27 cellular contexts compared by ENCODE assay signal in the genomic region with DNA sequence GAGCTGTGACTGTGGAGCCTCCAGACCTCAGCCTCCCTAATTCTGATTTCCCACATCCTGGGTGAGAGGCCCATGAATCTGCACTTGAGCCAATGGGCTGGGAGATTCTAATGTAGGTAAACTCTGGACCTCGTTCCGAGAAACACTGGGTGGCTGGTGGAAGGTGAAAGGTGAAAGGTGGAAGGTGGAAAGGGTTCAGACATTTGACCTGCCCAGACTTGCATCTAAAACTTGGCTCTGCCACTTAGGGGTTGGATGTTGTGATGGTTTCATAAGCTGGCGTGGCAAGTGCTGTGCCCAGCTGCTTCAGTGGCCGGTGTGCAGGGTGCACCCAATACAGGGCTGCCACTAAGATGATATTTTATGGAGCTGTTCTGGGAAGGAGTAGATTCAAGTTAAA. TPM values are rescaled to one million over a fixed set of nuclear protein-coding genes. Genes with fewer than 3 reads are reported as not detected.
DNase-seq lines count a peak whose midpoint lies in the region; ATAC-seq, FAIRE-seq and TF ChIP-seq lines count a peak whose summit lies in the region.
"Had no signal": no experiment of that assay in that cellular context is flagged by ENCODE, and none has a peak within 500 bp of the region (broad histone marks: within the 10 kb centered on the region; RNA-seq: fewer than 3 reads in every experiment).

No MANE protein-coding gene starts in this region.

- H3K27ac Mint-ChIP-seq in dendritic cell treated with granulocyte-macrophage colony-stimulating factor and Interleukin-4, amounts not matched to agents 40 ng/mL and 50 ng/mL, for 4 days = peak overlapping the region; percentile 37
- H3K27ac Mint-ChIP-seq: B cell; CD4-positive, alpha-beta T cell; CD8-positive, alpha-beta T cell had no signal

- H3K4me1 ChIP-seq in liver (ENCODE audit: control insufficient read depth in 4 of 4, insufficient read depth in 4 of 4, low read length in 3 of 4) (peaks cover 5 to 50% (median 32%) of the 10 kb centered on the region in 4 donors), HepG2 (ENCODE audit: insufficient read depth, low read length) (no peaks in the 10 kb centered on the region), right lobe of liver (peaks cover 0 to 49% (median 15%) of the 10 kb centered on the region in 4 donors)
- H3K4me1 ChIP-seq: Caco-2 had no signal

- no peaks in the 10 kb centered on the region for H3K27me3 ChIP-seq in liver (ENCODE audit: control insufficient read depth in 4 of 4, insufficient read depth in 4 of 4, low read length in 3 of 4)
- H3K27me3 ChIP-seq in HepG2 (ENCODE audit: control insufficient read depth in 1 of 2, insufficient read depth in 2 of 2, low read length in 2 of 2) = peaks cover 8 to 21% of the 10 kb centered on the region in 2 experiments; a peak in 4 of 5 replicates
- no peaks in the 10 kb centered on the region for H3K27me3 ChIP-seq in right lobe of liver
- H3K27me3 ChIP-seq: BLaER1 treated with 17β-estradiol and CSF1 and Interleukin-3, amounts not matched to agents 10 nM and 100 nM had no signal

- H3K9ac ChIP-seq in liver (ENCODE audit: low read depth in 1 of 2, low read length in 2 of 2) (no peak overlapping the region), HepG2 (ENCODE audit: insufficient read depth, low read depth, low read length) (no peak overlapping the region)
- H3K9ac ChIP-seq: BLaER1 treated with 17β-estradiol and CSF1 and Interleukin-3, amounts not matched to agents 10 nM and 100 nM had no signal

- TF ChIP-seq EP300 in HepG2 (IDR thresholded peaks at IDR 0.05; ENCODE audit: low read depth in 2 of 2, low read length in 2 of 2) (no peak), HepG2 (CRISPR knock-in tag; IDR thresholded peaks at IDR 0.05; ENCODE audit: borderline replicate concordance) (no peak)

- no peak for FAIRE-seq in HepG2 (lab: Jason Lieb, UNC)
- FAIRE-seq: A549, GM12878, GM12892, GM18507 had no signal

- H3K27ac ChIP-seq in liver (ENCODE audit: low read depth in 1 of 2, low read length in 2 of 2) (peak overlapping the region; percentile 10 to 39), HepG2 (ENCODE audit: extremely low read length, insufficient read depth, low read length) (no peak overlapping the region), right lobe of liver (peak overlapping the region in 2 of 3 donors; percentile 7 to 69)
- H3K27ac ChIP-seq: 22Rv1; A549; BLaER1 treated with 17β-estradiol and CSF1 and Interleukin-3, amounts not matched to agents 10 nM and 100 nM; C4-2B had no signal

- POLR2A ChIA-PET in HepG2 (lab: Yijun Ruan, JAX) = no interaction called here

- H3K27me3 Mint-ChIP-seq in dendritic cell treated with granulocyte-macrophage colony-stimulating factor and Interleukin-4, amounts not matched to agents 40 ng/mL and 50 ng/mL, for 4 days = no peaks in the 10 kb centered on the region
- H3K27me3 Mint-ChIP-seq: B cell had no signal

- H3K9me3 ChIP-seq in liver (ENCODE audit: control insufficient read depth in 4 of 4, low read length in 3 of 4) (no peaks in the 10 kb centered on the region), HepG2 (ENCODE audit: low read length) (no peaks in the 10 kb centered on the region), right lobe of liver (no peaks in the 10 kb centered on the region)
- H3K9me3 ChIP-seq: A549, Caco-2 had no signal

- no peak overlapping the region for H3K4me3 Mint-ChIP-seq in dendritic cell treated with granulocyte-macrophage colony-stimulating factor and Interleukin-4, amounts not matched to agents 40 ng/mL and 50 ng/mL, for 4 days
- H3K4me3 Mint-ChIP-seq: B cell; CD4-positive, alpha-beta T cell; CD8-positive, alpha-beta T cell had no signal

- H3K4me1 Mint-ChIP-seq in dendritic cell treated with granulocyte-macrophage colony-stimulating factor and Interleukin-4, amounts not matched to agents 40 ng/mL and 50 ng/mL, for 4 days (ENCODE audit: low read depth) = peaks cover 45% of the 10 kb centered on the region

- BruUV-seq in HepG2 (replicated peaks; lab: Mats Ljungman, UMichigan) = no TSS peak

- H4K20me1 ChIP-seq in HepG2 (ENCODE audit: insufficient read depth, low read length) = no peaks in the 10 kb centered on the region
- H4K20me1 ChIP-seq: BLaER1 treated with 17β-estradiol and CSF1 and Interleukin-3, amounts not matched to agents 10 nM and 100 nM had no signal

- no peak overlapping the region for H2AFZ ChIP-seq in HepG2 (ENCODE audit: low read length)

- in situ Hi-C loops in HepG2 (cut with HindIII; ENCODE audit: extremely low pct_ligation_motif_present, low pct_unique_long_range_greater_than_20kb) = no loop called here

- no peak for TF ChIP-seq CTCF in liver (IDR thresholded peaks at IDR 0.05; ENCODE audit: low read depth, low read length, missing input control)
- no peak for TF ChIP-seq CTCF in HepG2 (CRISPR knock-in tag; IDR thresholded peaks at IDR 0.05)
- TF ChIP-seq CTCF in right lobe of liver (IDR thresholded peaks at IDR 0.05) = no peak

- TF ChIP-seq POLR2A in HepG2 (IDR thresholded peaks at IDR 0.05; ENCODE audit: insufficient read depth in 1 of 2, low read depth in 2 of 2, low read length in 2 of 2) = no peak
- TF ChIP-seq POLR2A in right lobe of liver (IDR thresholded peaks at IDR 0.05) = no peak

- H3K36me3 ChIP-seq in liver (ENCODE audit: control insufficient read depth in 4 of 4, insufficient read depth in 3 of 4, low read depth in 1 of 4, low read length in 3 of 4) (peaks cover 0 to 6% (median 0%) of the 10 kb centered on the region in 4 donors), HepG2 (replicated peaks in 1 of 2; ENCODE audit: control insufficient read depth in 1 of 2, insufficient read depth in 2 of 2, low read length in 2 of 2) (no peaks in the 10 kb centered on the region), right lobe of liver (peaks cover 0 to 4% (median 1%) of the 10 kb centered on the region in 4 donors)
- H3K36me3 ChIP-seq: BLaER1 treated with 17β-estradiol and CSF1 and Interleukin-3, amounts not matched to agents 10 nM and 100 nM had no signal

- intact Hi-C loops in HepG2 (cut with micrococcal nuclease; ENCODE audit: unreplicated experiment) (no loop called here), right lobe of liver (cut with DNase I) (no loop called here)
- intact Hi-C loops in dendritic cell treated with granulocyte-macrophage colony-stimulating factor and Interleukin-4, amounts not matched to agents 40 ng/mL and 50 ng/mL, for 4 days (cut with micrococcal nuclease) = no loop called here

- 34% methylated on average over 4 of the region's 4 CpGs for whole genome bisulfite sequencing in liver
- WGBS in HepG2 (ENCODE audit: low lambda C conversion rate) = 8% methylated on average over 4 of the region's 4 CpGs
- WGBS in right lobe of liver (ENCODE audit: insufficient coverage, low coverage, low lambda C conversion rate, missing lambda C conversion rate) = 26% methylated on average over 4 of the region's 4 CpGs

- no peak overlapping the region for H3K4me2 ChIP-seq in HepG2 (ENCODE audit: low read depth, low read length)
- H3K4me2 ChIP-seq: A549 had no signal

- peaks cover 97% of the 10 kb centered on the region for H3K36me3 Mint-ChIP-seq in dendritic cell treated with granulocyte-macrophage colony-stimulating factor and Interleukin-4, amounts not matched to agents 40 ng/mL and 50 ng/mL, for 4 days (ENCODE audit: low read depth)
- H3K36me3 Mint-ChIP-seq: CD8-positive, alpha-beta T cell had no signal

- no peak for ATAC-seq in HepG2
- ATAC-seq in right lobe of liver = peak; percentile 63 to 85 (median 84)
- ATAC-seq in HG02759 (IDR thresholded peaks at IDR 0.05; ENCODE audit: unreplicated experiment) = no peak
- ATAC-seq: A549; CD8-positive, alpha-beta T cell; GM12878 had no signal

- TF ChIP-seq RAD21 in liver (IDR thresholded peaks at IDR 0.05) (peak in 1 of 2 donors; percentile 12), HepG2 (CRISPR knock-in tag; IDR thresholded peaks at IDR 0.05) (no peak)

- no peak overlapping the region for H3K4me3 ChIP-seq in liver (ENCODE audit: low read depth in 1 of 3, low read length in 3 of 3)
- H3K4me3 ChIP-seq in HepG2 (replicated peaks in 1 of 3; ENCODE audit: insufficient read depth in 1 of 3, low read depth in 2 of 3, low read length in 3 of 3) = no peak overlapping the region
- H3K4me3 ChIP-seq in right lobe of liver = no peak overlapping the region
- H3K4me3 ChIP-seq: A549; BLaER1 treated with 17β-estradiol and CSF1 and Interleukin-3, amounts not matched to agents 10 nM and 100 nM; GM12878 had no signal

- H3K79me2 ChIP-seq in HepG2 (ENCODE audit: insufficient read depth, low read length) = no peaks in the 10 kb centered on the region

- CTCF ChIA-PET in HepG2 (lab: Yijun Ruan, JAX; ENCODE audit: low intra/inter-chr PET ratio, low total read pairs) = no interaction called here

- peaks cover 6% of the 10 kb centered on the region for H3K9me3 Mint-ChIP-seq in dendritic cell treated with granulocyte-macrophage colony-stimulating factor and Interleukin-4, amounts not matched to agents 40 ng/mL and 50 ng/mL, for 4 days

- DNase-seq in HepG2 (ENCODE audit: low spot score) (no peak), right lobe of liver (peak in 2 of 3 donors; percentile 68 to 69), HK-2 (ENCODE audit: unreplicated experiment) (no peak)
- DNase-seq: AML-193; Caco-2; Calu3; CD4-positive, alpha-beta T cell; CD8-positive, alpha-beta T cell; DMS 273 treated with DMSO at 0.1 percent for 48 hours; DMS153; DMS53; DND-41; EL; GDM1 had no signal

RNA-seq across cellular contexts. Expression of a gene that starts 24.8 kb away (rescaled TPM):
- 1 to 10 TPM; 2.5 to 4.9 TPM for total RNA-seq in liver
- 1 to 10 TPM; 6.1 to 7.7 TPM for polyA plus RNA-seq in liver
- total RNA-seq in HepG2 (2016; rRNA removed; fragmentation: Illumina TruSeq; extraction: Trizol) = 0.14 TPM in 1 of 2 replicates, not detected in the other
- not detected in 2 replicates for total RNA-seq in HepG2 (2016; cell fraction: cytosol; rRNA removed; fragmentation: Illumina TruSeq; extraction: Trizol; ENCODE audit: low read depth)
- total RNA-seq in HepG2 (2016; cell fraction: insoluble cytoplasmic fraction; rRNA removed; fragmentation: Illumina TruSeq; extraction: Trizol) = not detected in 2 replicates
- not detected in 2 replicates for total RNA-seq in HepG2 (2016; cell fraction: membrane; rRNA removed; fragmentation: Illumina TruSeq; extraction: Trizol)
- 0.34 TPM in 1 of 2 replicates, not detected in the other for total RNA-seq in HepG2 (2016; cell fraction: nucleus; rRNA removed; fragmentation: Illumina TruSeq; extraction: Trizol)
- 0.44 and 0.85 TPM in 2 replicates for polyA plus RNA-seq in HepG2 (2011; rRNA removed)
- 0.12 and 0.22 TPM in 2 replicates for polyA plus RNA-seq in HepG2 (2011; cell fraction: cytosol; rRNA removed)
- 0.50 and 1.0 TPM in 2 replicates for polyA plus RNA-seq in HepG2 (2011; cell fraction: nucleus; rRNA removed)
- polyA plus RNA-seq in HepG2 (2012) = 0.07 TPM in 1 of 2 replicates, not detected in the other
- 0.08 TPM in 1 of 2 replicates, not detected in the other for polyA plus RNA-seq in HepG2 (2016; cell fraction: cytosol; fragmentation: Illumina TruSeq; extraction: Trizol; ENCODE audit: low read depth)
- not detected in 2 replicates for polyA plus RNA-seq in HepG2 (2016; cell fraction: insoluble cytoplasmic fraction; fragmentation: Illumina TruSeq; extraction: Trizol; ENCODE audit: low read depth)
- polyA plus RNA-seq in HepG2 (2016; cell fraction: membrane; fragmentation: Illumina TruSeq; extraction: Trizol; ENCODE audit: low read depth) = 0.16 TPM in 1 of 2 replicates, not detected in the other
- polyA plus RNA-seq in HepG2 (2016; cell fraction: nucleus; fragmentation: Illumina TruSeq; extraction: Trizol; ENCODE audit: insufficient read depth, low read depth) = 0.67 TPM in 1 of 2 replicates, not detected in the other
- polyA minus RNA-seq in HepG2 (2011; rRNA and poly(A)+ RNA removed; ENCODE audit: low replicate concordance) = 0.56 and 0.72 TPM in 2 replicates
- polyA minus RNA-seq in HepG2 (2011; cell fraction: cytosol; rRNA and poly(A)+ RNA removed) = not detected in 2 replicates
- polyA minus RNA-seq in HepG2 (2011; cell fraction: nucleus; rRNA and poly(A)+ RNA removed) = 0.13 and 1.1 TPM in 2 replicates
- total RNA-seq in right lobe of liver = 10 to 100 TPM in 3 of 6 experiments, 1 to 10 TPM in 3; 8.2 to 14.1 (median 9.5) TPM
- total RNA-seq: CD4-positive, alpha-beta T cell; CD8-positive, alpha-beta T cell; G401 had no signal
- polyA plus RNA-seq: BJ had no signal

Comparison
In these comparisons a context has a peak if more than half of its experiments do, and no peak if none do; other contexts are left out.
1. ATAC-seq: peak in right lobe of liver (4 of 4); none in HepG2 (single experiment) and HG02759 (single experiment).
2. DNase-seq: peak in right lobe of liver (2 of 3); none in HepG2 (single experiment) and HK-2 (single experiment).